In the genomic region with DNA sequence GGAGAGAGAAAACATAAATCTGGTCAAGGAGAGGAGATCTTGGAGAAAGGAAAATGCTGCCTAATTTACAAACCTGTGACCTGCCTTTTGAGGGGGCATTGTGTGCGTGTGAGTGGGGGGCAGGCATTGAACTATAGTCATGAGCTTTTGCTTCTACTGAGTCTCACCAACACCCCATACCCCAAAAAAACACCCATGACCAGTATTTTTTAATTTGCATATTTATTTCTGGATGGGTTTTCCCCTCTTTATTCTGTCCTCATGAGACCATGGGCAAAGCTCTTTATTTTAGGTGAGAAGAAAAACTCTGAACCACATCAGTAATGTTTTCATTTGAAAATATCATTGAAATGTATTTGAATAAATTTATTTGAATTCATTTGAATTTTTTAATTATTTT, we compare ENCODE assay signal across 17 cellular contexts. TPM values are rescaled to one million over a fixed set of nuclear protein-coding genes. Genes with fewer than 3 reads are reported as not detected.
"Had no signal": no experiment of that assay in that cellular context is flagged by ENCODE, and none has a peak within 500 bp of the region (broad histone marks: within the 10 kb centered on the region; RNA-seq: fewer than 3 reads in every experiment).

No MANE protein-coding gene starts in this region.

- H3K27ac ChIP-seq: body of pancreas, coronary artery, parathyroid adenoma, thyroid gland had no signal

- H3K4me3 ChIP-seq: body of pancreas, coronary artery, thyroid gland had no signal

- H3K36me3 ChIP-seq: thyroid gland had no signal

- H3K9ac ChIP-seq: parathyroid adenoma had no signal

- H3K4me1 ChIP-seq: parathyroid adenoma, thyroid gland had no signal

- H3K4me1 Mint-ChIP-seq: activated naive CD4-positive, alpha-beta T cell treated with anti-CD3 and anti-CD28 coated beads, Interleukin-2, amount 50 U/mL, for 24 hours had no signal

- H3K27me3 Mint-ChIP-seq: activated naive CD4-positive, alpha-beta T cell treated with anti-CD3 and anti-CD28 coated beads, Interleukin-2, amount 50 U/mL, for 24 hours; effector memory CD8-positive, alpha-beta T cell had no signal

- H3K27ac Mint-ChIP-seq: activated naive CD4-positive, alpha-beta T cell treated with anti-CD3 and anti-CD28 coated beads, Interleukin-2, amount 50 U/mL, for 24 hours; effector memory CD8-positive, alpha-beta T cell; T-helper 2 cell treated with Interferon-gamma antibody and Interleukin-4, amounts not matched to agents 5 μg/mL and 100 μg/mL, for 36 hours had no signal

- ATAC-seq: body of pancreas; effector memory CD8-positive, alpha-beta T cell; left ventricle myocardium superior had no signal

- DNase-seq: activated CD4-positive, alpha-beta T cell treated with anti-CD3 and anti-CD28 coated beads, Interleukin-2, amount 50 U/mL, for 4 hours; activated CD4-positive, CD25-positive, alpha-beta regulatory T cell treated with anti-CD3 and anti-CD28 coated beads, Interleukin-2, amount 50 U/mL, for 72 hours; activated T-cell treated with anti-CD3 and anti-CD28 coated beads, Interleukin-2, amount 50 U/mL, for 1 hour; body of pancreas; central memory CD4-positive, alpha-beta T cell; effector memory CD8-positive, alpha-beta T cell; left ventricle myocardium superior; stimulated activated CD4-positive, alpha-beta T cell treated with anti-CD3 and anti-CD28 coated beads, Interleukin-15, amount 100 ng/mL, for 24 hours; stimulated activated CD4-positive, alpha-beta T cell treated with anti-CD3 and anti-CD28 coated beads, Interleukin-4, amount 100 ng/mL, for 24 hours; thyroid gland had no signal

- H3K4me3 Mint-ChIP-seq: activated naive CD4-positive, alpha-beta T cell treated with anti-CD3 and anti-CD28 coated beads, Interleukin-2, amount 50 U/mL, for 24 hours; effector memory CD8-positive, alpha-beta T cell; T-helper 2 cell treated with Interferon-gamma antibody and Interleukin-4, amounts not matched to agents 5 μg/mL and 100 μg/mL, for 36 hours had no signal

- H2AFZ ChIP-seq: parathyroid adenoma had no signal

- H3K36me3 Mint-ChIP-seq: activated naive CD4-positive, alpha-beta T cell treated with anti-CD3 and anti-CD28 coated beads, Interleukin-2, amount 50 U/mL, for 24 hours had no signal

- H3K9me3 Mint-ChIP-seq: activated naive CD4-positive, alpha-beta T cell treated with anti-CD3 and anti-CD28 coated beads, Interleukin-2, amount 50 U/mL, for 24 hours; effector memory CD8-positive, alpha-beta T cell; T-helper 2 cell treated with Interferon-gamma antibody and Interleukin-4, amounts not matched to agents 5 μg/mL and 100 μg/mL, for 36 hours had no signal

- H3K79me2 ChIP-seq: parathyroid adenoma had no signal

- H3K9me3 ChIP-seq: body of pancreas, thyroid gland had no signal

- H3K27me3 ChIP-seq: body of pancreas, thyroid gland had no signal

RNA-seq across cellular contexts. Expression of a gene that starts 20.6 kb away (rescaled TPM):
- total RNA-seq: epithelial cell of proximal tubule, left ventricle myocardium superior, renal cortical epithelial cell had no signal
- polyA plus RNA-seq: keratinocyte had no signal

RNA-seq across cellular contexts. Expression of a gene that starts 58.9 kb away (rescaled TPM):
- polyA plus RNA-seq: keratinocyte had no signal
